ENCODE assay signal across 8 cellular contexts in genomic region chr3:138187296-138188012, GRCh38. TPM values are rescaled to one million over a fixed set of nuclear protein-coding genes. Genes with fewer than 3 reads are reported as not detected.
DNase-seq lines count a peak whose midpoint lies in the region; ATAC-seq and TF ChIP-seq lines count a peak whose summit lies in the region.

Gene ARMC8 (plus strand): TSS chr3:138187301. CDS start chr3:138187555, 254 bp downstream.

- DNase-seq in NCI-H524 (lab: John Stamatoyannopoulos, UW) (peak; percentile 79 to 86), NCI-H524 treated with DMSO at 0.1 percent for 48 hours (lab: John Stamatoyannopoulos, UW) (no peak), choroid plexus epithelial cell (ENCODE audit: low read depth) (no peak), kidney epithelial cell (ENCODE audit: low read depth) (no peak)
- peak; percentile 18 to 28 for DNase-seq in stimulated activated CD4-positive, alpha-beta T cell treated with anti-CD3 and anti-CD28 coated beads, Interleukin-4, amount 100 ng/mL, for 48 hours (ENCODE audit: low read depth in 2 of 2)

- peak; percentile 62 for ATAC-seq in GM21723 (IDR thresholded peaks at IDR 0.05; ENCODE audit: unreplicated experiment)

- intact Hi-C loops in T-helper 2 cell treated with Interferon-gamma antibody and Interleukin-4, amounts not matched to agents 100 ng/mL and 5 ng/mL, for 36 hours (cut with micrococcal nuclease) = loop anchor here (1.0 to 10.0 kb wide), 7 partner anchors 13 to 1990 kb away; partner anchors contain the start of genes DBR1, ESYT3, MSL2 and NME9

- no peaks in the 10 kb centered on the region for H3K36me3 ChIP-seq in kidney epithelial cell (ENCODE audit: control insufficient read depth, insufficient read depth, low read length)

- peak; percentile 43 for TF ChIP-seq EP300 in Ishikawa (IDR thresholded peaks at IDR 0.05; ENCODE audit: borderline replicate concordance)

- TF ChIP-seq CTCF in choroid plexus epithelial cell (conservative IDR thresholded peaks at IDR 0.05; ENCODE audit: low read depth, low read length) (no peak), kidney epithelial cell (IDR thresholded peaks at IDR 0.05; ENCODE audit: insufficient read depth, low read length, poor library complexity, severe bottlenecking) (no peak)

- H3K4me3 ChIP-seq in choroid plexus epithelial cell (ENCODE audit: low read depth, low read length) = peak within 1 kb of the TSS; percentile 95
- peak within 1 kb of the TSS; percentile 88 for H3K4me3 ChIP-seq in kidney epithelial cell (ENCODE audit: low read depth, low read length)

- no peak for TF ChIP-seq RAD21 in Ishikawa (IDR thresholded peaks at IDR 0.05; ENCODE audit: low read depth)

- no peaks in the 10 kb centered on the region for H3K27me3 ChIP-seq in kidney epithelial cell (ENCODE audit: control insufficient read depth, insufficient read depth, low read length)

TF ChIP-seq in Ishikawa, 13 proteins besides CTCF, POLR2A, EP300 and RAD21:
- TF ChIP-seq YY1 (IDR thresholded peaks at IDR 0.05; ENCODE audit: low read depth) (peak; percentile 92), MAX (IDR thresholded peaks at IDR 0.05) (peak; percentile 63), CREB1 (IDR thresholded peaks at IDR 0.05; ENCODE audit: low read depth) (no peak), CEBPB (IDR thresholded peaks at IDR 0.05) (no peak), ZBTB7A (IDR thresholded peaks at IDR 0.05; ENCODE audit: low read depth) (peak; percentile 89), NFIC (IDR thresholded peaks at IDR 0.05) (peak; percentile 45; the same call in 1 of the 2 replicates), TCF12 (IDR thresholded peaks at IDR 0.05; ENCODE audit: low read depth) (peak; percentile 47; the same call in 1 of the 2 replicates), TAF1 (IDR thresholded peaks at IDR 0.05; ENCODE audit: low read depth) (peak; percentile 96)

RNA-seq across cellular contexts. Expression of gene ARMC8, which starts in this region (rescaled TPM):
- total RNA-seq in T-helper 2 cell treated with Interferon-gamma antibody and Interleukin-4, amounts not matched to agents 100 ng/mL and 5 ng/mL, for 36 hours = 47.7 and 52.2 TPM in 2 replicates
- total RNA-seq in kidney epithelial cell = 27.1 and 42.5 TPM in 2 replicates

Comparison
In these comparisons a context has a peak if more than half of its experiments do, and no peak if none do; other contexts are left out.
1. DNase-seq: peak in NCI-H524 (2 of 2) and stimulated activated CD4-positive, alpha-beta T cell treated with anti-CD3 and anti-CD28 coated beads, Interleukin-4, amount 100 ng/mL, for 48 hours (2 of 2); none in NCI-H524 treated with DMSO at 0.1 percent for 48 hours (single experiment), choroid plexus epithelial cell (single experiment) and kidney epithelial cell (single experiment).